Comparison of ENCODE assay signal across 14 cellular contexts in genomic region chrY:19043185-19043506, GRCh38.
A peak's percentile ranks its signal among the peaks of the same experiment; 100 is the strongest.
DNase-seq lines count a peak whose midpoint lies in the region; ATAC-seq and TF ChIP-seq lines count a peak whose summit lies in the region.
"Had no signal": no experiment of that assay in that cellular context is flagged by ENCODE, and none has a peak within 500 bp of the region (broad histone marks: within the 10 kb centered on the region; RNA-seq: fewer than 3 reads in every experiment).

No MANE protein-coding gene starts in this region.

- H3K27ac Mint-ChIP-seq in WTC11 (peak overlapping the region; percentile 94), glutamatergic neuron (ENCODE audit: unreplicated experiment) (no peak overlapping the region)
- H3K27ac Mint-ChIP-seq: B cell; CD4-positive, alpha-beta memory T cell; H9 had no signal

- CTCF ChIA-PET in WTC11 (lab: Charles Lee): interaction anchor here (1.9 kb wide), 1 partner anchor 34 kb away, joined by 5 read pairs; no protein-coding TSS in a partner anchor

- H3K4me1 ChIP-seq in BE2C: no peaks in the 10 kb centered on the region

- peak; percentile 59 for DNase-seq in WTC11 (ENCODE audit: low spot score)
- no peak for DNase-seq in glutamatergic neuron
- peak; percentile 24 for DNase-seq in iPS-NIHi11 (ENCODE audit: low spot score)
- peak; percentile 23 for DNase-seq in pons (ENCODE audit: low spot score)
- DNase-seq in RKO (ENCODE audit: low spot score): no peak
- DNase-seq in BE2C: no peak
- DNase-seq: ACHN; CD4-positive, alpha-beta memory T cell; DMS79; GM23248; H9 had no signal

- no peak overlapping the region for H3K4me3 ChIP-seq in BE2C (ENCODE audit: low read depth, low read length)
- H3K4me3 ChIP-seq: GM12878, GM23248 had no signal

- no peaks in the 10 kb centered on the region for H3K36me3 ChIP-seq in BE2C

- H3K4me1 Mint-ChIP-seq in WTC11: peaks cover 48% of the 10 kb centered on the region
- peaks cover 6% of the 10 kb centered on the region for H3K4me1 Mint-ChIP-seq in glutamatergic neuron (ENCODE audit: low read depth, unreplicated experiment)
- H3K4me1 Mint-ChIP-seq: B cell; CD4-positive, alpha-beta memory T cell; H9 had no signal

- H3K27me3 Mint-ChIP-seq in WTC11 (ENCODE audit: low read depth): peaks cover 3% of the 10 kb centered on the region; the same call in 1 of the 2 replicates
- H3K27me3 Mint-ChIP-seq in glutamatergic neuron (ENCODE audit: unreplicated experiment): peaks cover 3% of the 10 kb centered on the region
- H3K27me3 Mint-ChIP-seq: B cell; CD4-positive, alpha-beta memory T cell had no signal

- H3K36me3 Mint-ChIP-seq in WTC11: peaks cover 27% of the 10 kb centered on the region
- no peaks in the 10 kb centered on the region for H3K36me3 Mint-ChIP-seq in glutamatergic neuron (ENCODE audit: unreplicated experiment)
- H3K36me3 Mint-ChIP-seq: CD4-positive, alpha-beta memory T cell had no signal

- H3K9me3 Mint-ChIP-seq in WTC11: peaks cover 6% of the 10 kb centered on the region
- peaks cover 3% of the 10 kb centered on the region for H3K9me3 Mint-ChIP-seq in glutamatergic neuron (ENCODE audit: unreplicated experiment)
- H3K9me3 Mint-ChIP-seq: CD4-positive, alpha-beta memory T cell; H9 had no signal

- POLR2A ChIA-PET in WTC11 (lab: Charles Lee): interaction anchor here (3.0 kb wide), 1 partner anchor 33 kb away, joined by 13 read pairs; no protein-coding TSS in a partner anchor

- ATAC-seq in WTC11 (peak; percentile 71), HG03342 (IDR thresholded peaks at IDR 0.05; ENCODE audit: unreplicated experiment) (no peak)
- ATAC-seq: GM12878 had no signal

- H3K27me3 ChIP-seq in BE2C: no peaks in the 10 kb centered on the region

- no peaks in the 10 kb centered on the region for H3K9me3 ChIP-seq in BE2C

- H3K4me3 Mint-ChIP-seq in WTC11: peak overlapping the region; percentile 75
- H3K4me3 Mint-ChIP-seq in glutamatergic neuron (ENCODE audit: unreplicated experiment): peak overlapping the region; percentile 67
- H3K4me3 Mint-ChIP-seq: B cell; CD4-positive, alpha-beta memory T cell; H9 had no signal

- TF ChIP-seq CTCF in WTC11 (IDR thresholded peaks at IDR 0.05) (no peak), glutamatergic neuron (IDR thresholded peaks at IDR 0.05; ENCODE audit: partially characterized antibody, unreplicated experiment) (no peak), BE2C (IDR thresholded peaks at IDR 0.05; ENCODE audit: low read depth, low read length) (no peak)

TF ChIP-seq in WTC11, 78 proteins besides CTCF, POLR2A, EP300 and RAD21:
- TF ChIP-seq GTF2I (CRISPR knock-in tag; conservative IDR thresholded peaks at IDR 0.05) (no peak), ZBTB21 (CRISPR knock-in tag; IDR thresholded peaks at IDR 0.05; ENCODE audit: borderline replicate concordance) (0 out of 2 replicates have a peak, but pooled peaks have one; percentile 39)

Comparison
In these comparisons a context has a peak if more than half of its experiments do, and no peak if none do; other contexts are left out.
1. DNase-seq: peak in WTC11 (single experiment), iPS-NIHi11 (single experiment) and pons (single experiment); none in glutamatergic neuron (single experiment), RKO (single experiment) and BE2C (single experiment).